Comparison of ENCODE assay signal across 8 cellular contexts in genomic region chr1:229624906-229625871, GRCh38. TPM values are rescaled to one million over a fixed set of nuclear protein-coding genes. Genes with fewer than 3 reads are reported as not detected.
DNase-seq lines count a peak whose midpoint lies in the region; ATAC-seq, FAIRE-seq and TF ChIP-seq lines count a peak whose summit lies in the region.

No MANE protein-coding gene starts in this region.

- no peaks in the 10 kb centered on the region for H3K9me3 ChIP-seq in endothelial cell of umbilical vein (replicated peaks; ENCODE audit: control insufficient read depth, insufficient read depth, low read length)

- H3K36me3 ChIP-seq in endothelial cell of umbilical vein (ENCODE audit: control insufficient read depth in 2 of 2, extremely low read depth in 1 of 2, insufficient read depth in 2 of 2, low read length in 2 of 2): no peaks in the 10 kb centered on the region

- dilution Hi-C loops in endothelial cell of umbilical vein (cut with MboI; ENCODE audit: extremely low pct_ligation_motif_present, low sequenced_read_pairs): no loop called here

- BruUV-seq in endothelial cell of umbilical vein (replicated peaks; lab: Mats Ljungman, UMichigan): no TSS peak

- POLR2A ChIA-PET in endothelial cell of umbilical vein (lab: Charles Lee): interaction anchor here (0.9 kb wide), 1 partner anchor 67 kb away, joined by 3 read pairs; the partner anchor contains the start of gene ABCB10

- H2AFZ ChIP-seq in endothelial cell of umbilical vein (ENCODE audit: low read depth, low read length): peak overlapping the region; percentile 13

- H3K9ac ChIP-seq in endothelial cell of umbilical vein (replicated peaks; ENCODE audit: extremely low read depth, insufficient read depth, low read length): peak overlapping the region; percentile 53

- no peaks in the 10 kb centered on the region for H3K9me1 ChIP-seq in endothelial cell of umbilical vein (replicated peaks; ENCODE audit: control insufficient read depth, extremely low read depth, insufficient read depth, low read length)

- peak overlapping the region; percentile 91 for H3K4me3 ChIP-seq in AG10803 (ENCODE audit: low read length)
- H3K4me3 ChIP-seq in endothelial cell of umbilical vein (replicated peaks in 1 of 3; ENCODE audit: insufficient read depth in 1 of 3, low read depth in 1 of 3, low read length in 3 of 3): peak overlapping the region; percentile 71 to 98 (median 75)

- CTCF ChIA-PET in endothelial cell of umbilical vein (lab: Charles Lee): interaction anchor here (0.8 to 7.4 kb wide), 3 partner anchors 46 to 590 kb away, joined by 4 to 69 read pairs (median 4); partner anchors contain the start of gene ABCB10

- H3K27me3 ChIP-seq in endothelial cell of umbilical vein (ENCODE audit: control insufficient read depth in 2 of 2, insufficient read depth in 2 of 2, low read length in 2 of 2): no peaks in the 10 kb centered on the region

- DNase-seq in AG10803 (ENCODE audit: low read depth) (peak; percentile 54), NCI-H774 (lab: John Stamatoyannopoulos, UW) (peak; percentile 72), endothelial cell of umbilical vein (ENCODE audit: low read depth, low spot score) (peak; percentile 52), mucosa of gallbladder (ENCODE audit: low spot score) (peak; percentile 37)
- DNase-seq in activated CD8-positive, alpha-beta memory T cell treated with anti-CD3 and anti-CD28 coated beads, Interleukin-2, amount 50 U/mL, for 24 hours (ENCODE audit: extremely low read depth): peak; percentile 13
- DNase-seq in stimulated activated CD8-positive, alpha-beta memory T cell treated with anti-CD3 and anti-CD28 coated beads, Interleukin-4, amount 100 ng/mL, for 48 hours: peak; percentile 69

- peaks cover 88% of the 10 kb centered on the region for H3K79me2 ChIP-seq in endothelial cell of umbilical vein (ENCODE audit: control insufficient read depth, insufficient read depth, low read length)

- H3K4me1 ChIP-seq in endothelial cell of umbilical vein (ENCODE audit: control insufficient read depth, extremely low read depth, insufficient read depth, low read length): peaks cover 16% of the 10 kb centered on the region

- intact Hi-C loops in endothelial cell of umbilical vein (cut with micrococcal nuclease): loop anchor here (1.0 kb wide), 1 partner anchor 9 kb away; no protein-coding TSS in a partner anchor

- H3K4me2 ChIP-seq in endothelial cell of umbilical vein (ENCODE audit: insufficient read depth, low read length): peak overlapping the region; percentile 89

- no peaks in the 10 kb centered on the region for H4K20me1 ChIP-seq in endothelial cell of umbilical vein (replicated peaks; ENCODE audit: control insufficient read depth, extremely low read depth, insufficient read depth, low read length)

- no peak overlapping the region for H3K27ac ChIP-seq in endothelial cell of umbilical vein (ENCODE audit: insufficient read depth, low read depth, low read length)

- FAIRE-seq in endothelial cell of umbilical vein (lab: Jason Lieb, UNC): no peak

- TF ChIP-seq CTCF in AG10803 (conservative IDR thresholded peaks at IDR 0.05; ENCODE audit: low read length) (no peak), endothelial cell of umbilical vein (IDR thresholded peaks at IDR 0.05; ENCODE audit: extremely low read depth in 1 of 2, insufficient read depth in 1 of 2, low read depth in 1 of 2, low read length in 2 of 2) (no peak)

- ATAC-seq in GM18909 (IDR thresholded peaks at IDR 0.05; ENCODE audit: poor library complexity, unreplicated experiment) (peak; percentile 41), HG03159 (IDR thresholded peaks at IDR 0.05; ENCODE audit: unreplicated experiment) (peak; percentile 29)

- no peak for TF ChIP-seq POLR2A in endothelial cell of umbilical vein (IDR thresholded peaks at IDR 0.05; ENCODE audit: low read depth, low read length)

TF ChIP-seq in endothelial cell of umbilical vein, 7 proteins besides CTCF, POLR2A, EP300 and RAD21:
- TF ChIP-seq FOS (IDR thresholded peaks at IDR 0.05; ENCODE audit: borderline replicate concordance, insufficient read depth, low read length): no peak
- no peak for TF ChIP-seq EZH2 (IDR thresholded peaks at IDR 0.05; ENCODE audit: borderline replicate concordance, low read depth, low read length, severe bottlenecking)
- no peak for TF ChIP-seq MYC (IDR thresholded peaks at IDR 0.05; ENCODE audit: low read depth, low read length)

RNA-seq across cellular contexts. Expression of gene TAF5L, which starts 0.7 kb away (rescaled TPM):
- total RNA-seq in endothelial cell of umbilical vein (20.3 and 24.8 TPM in 2 replicates), mucosa of gallbladder (21.5 TPM)
- 19.7 and 21.1 TPM in 2 replicates for polyA plus RNA-seq in endothelial cell of umbilical vein
- polyA plus RNA-seq in endothelial cell of umbilical vein (2011; cell fraction: cytosol; rRNA removed): 20.0 and 21.0 TPM in 2 replicates
- 29.7 and 30.2 TPM in 2 replicates for polyA plus RNA-seq in endothelial cell of umbilical vein (2011; cell fraction: nucleus; rRNA removed)
- polyA plus RNA-seq in endothelial cell of umbilical vein (2012): 12.1 and 17.9 TPM in 2 replicates
- polyA minus RNA-seq in endothelial cell of umbilical vein: 31.6 and 42.2 TPM in 2 replicates
- polyA minus RNA-seq in endothelial cell of umbilical vein (2011; cell fraction: cytosol; rRNA and poly(A)+ RNA removed): 16.0 TPM
- 15.8 and 22.1 TPM in 2 replicates for polyA minus RNA-seq in endothelial cell of umbilical vein (2011; cell fraction: nucleus; rRNA and poly(A)+ RNA removed)

RNA-seq across cellular contexts. Expression of gene URB2, which starts 0.9 kb away (rescaled TPM):
- total RNA-seq in endothelial cell of umbilical vein (12.4 and 12.7 TPM in 2 replicates), mucosa of gallbladder (4.8 TPM)
- 4.3 and 4.7 TPM in 2 replicates for polyA plus RNA-seq in endothelial cell of umbilical vein
- polyA plus RNA-seq in endothelial cell of umbilical vein (2011; cell fraction: cytosol; rRNA removed): 4.7 and 4.8 TPM in 2 replicates
- 9.7 and 10.6 TPM in 2 replicates for polyA plus RNA-seq in endothelial cell of umbilical vein (2011; cell fraction: nucleus; rRNA removed)
- polyA plus RNA-seq in endothelial cell of umbilical vein (2012): 4.8 and 7.2 TPM in 2 replicates
- polyA minus RNA-seq in endothelial cell of umbilical vein: 14.9 and 15.4 TPM in 2 replicates
- polyA minus RNA-seq in endothelial cell of umbilical vein (2011; cell fraction: cytosol; rRNA and poly(A)+ RNA removed): 20.4 TPM
- 12.4 and 16.0 TPM in 2 replicates for polyA minus RNA-seq in endothelial cell of umbilical vein (2011; cell fraction: nucleus; rRNA and poly(A)+ RNA removed)

Comparison
In these comparisons a context has a peak if more than half of its experiments do, and no peak if none do; other contexts are left out.
1. DNase-seq: peak in every context shown above with its lines; median percentile 72 in NCI-H774; 69 in stimulated activated CD8-positive, alpha-beta memory T cell treated with anti-CD3 and anti-CD28 coated beads, Interleukin-4, amount 100 ng/mL, for 48 hours; 54 in AG10803; 52 in endothelial cell of umbilical vein; 37 in mucosa of gallbladder; 13 in activated CD8-positive, alpha-beta memory T cell treated with anti-CD3 and anti-CD28 coated beads, Interleukin-2, amount 50 U/mL, for 24 hours.